Comparison of ENCODE assay signal across 8 cellular contexts in the genomic region with DNA sequence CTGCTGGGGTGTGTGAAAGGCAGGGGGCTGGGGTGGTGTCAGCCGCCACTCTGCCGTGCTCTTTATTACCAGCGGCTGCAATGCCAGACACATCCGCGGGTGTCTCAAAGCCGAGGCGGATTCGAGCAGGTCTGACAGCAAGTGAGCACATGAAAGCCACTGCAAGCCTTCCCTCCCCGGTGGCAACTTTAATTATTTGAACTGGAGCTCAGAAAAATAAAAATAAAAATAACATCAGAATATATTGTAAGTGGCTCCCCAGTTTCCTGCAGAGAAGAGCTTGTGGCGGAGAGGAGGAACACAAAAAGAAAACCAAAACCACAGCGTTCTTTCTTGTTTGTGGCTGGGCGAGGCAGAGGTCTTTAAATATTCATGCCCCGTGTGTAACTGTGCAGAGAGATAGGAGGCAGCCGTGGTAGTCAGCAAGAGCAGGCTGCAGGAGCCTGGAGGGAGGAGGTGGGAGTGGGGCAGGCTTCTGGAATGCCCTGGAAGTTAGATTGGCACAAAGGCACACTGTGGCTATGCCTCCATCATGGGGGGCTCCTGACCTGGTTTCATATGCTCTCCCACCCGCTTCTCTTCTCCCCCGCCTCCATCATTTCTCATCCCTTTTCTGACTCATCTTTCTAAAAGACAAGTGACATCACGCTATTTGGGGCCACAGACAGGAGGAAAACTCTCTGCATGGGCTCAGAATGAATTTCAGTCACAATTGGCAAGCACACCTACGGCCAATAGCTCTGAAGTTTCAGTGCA.
A peak's percentile ranks its signal among the peaks of the same experiment; 100 is the strongest.
DNase-seq lines count a peak whose midpoint lies in the region; ATAC-seq, FAIRE-seq and TF ChIP-seq lines count a peak whose summit lies in the region.

No MANE protein-coding gene starts in this region.

- no peak for TF ChIP-seq POLR2A in gastrocnemius medialis (IDR thresholded peaks at IDR 0.05)

- no peak overlapping the region for H3K27ac ChIP-seq in gastrocnemius medialis

- in situ Hi-C loops in gastrocnemius medialis (cut with MboI; ENCODE audit: low sequenced_read_pairs in 4 of 4) = no loop called here

- DNase-seq in GM18507 (ENCODE audit: extremely low spot score, insufficient read length, low read depth) = no peak
- peak; percentile 39 for DNase-seq in NCI-H69 (lab: John Stamatoyannopoulos, UW)
- peak; percentile 67 to 72 for DNase-seq in activated T-cell treated with anti-CD3 and anti-CD28 coated beads, Interleukin-2, amount 50 U/mL, for 48 hours
- DNase-seq in kidney epithelial cell (ENCODE audit: low read depth) = no peak
- DNase-seq in stimulated activated CD8-positive, alpha-beta memory T cell treated with anti-CD3 and anti-CD28 coated beads, Interleukin-12 subunit alpha, Interleukin-12 subunit beta, amount 100 ng/mL, for 24 hours (ENCODE audit: extremely low read depth) = peak; percentile 24
- DNase-seq in NCI-H1694 treated with DMSO at 0.1 percent for 48 hours (lab: John Stamatoyannopoulos, UW) = no peak
- DNase-seq in gastrocnemius medialis = no peak

- H3K4me1 ChIP-seq in gastrocnemius medialis = no peaks in the 10 kb centered on the region

- no peaks in the 10 kb centered on the region for H3K36me3 ChIP-seq in kidney epithelial cell (ENCODE audit: control insufficient read depth, insufficient read depth, low read length)
- no peaks in the 10 kb centered on the region for H3K36me3 ChIP-seq in gastrocnemius medialis

- FAIRE-seq in GM18507 (lab: Jason Lieb, UNC) = peak; percentile 90

- H3K4me3 ChIP-seq in kidney epithelial cell (ENCODE audit: low read depth, low read length) = no peak overlapping the region
- H3K4me3 ChIP-seq in gastrocnemius medialis = no peak overlapping the region

- H3K27me3 ChIP-seq in kidney epithelial cell (ENCODE audit: control insufficient read depth, insufficient read depth, low read length) = peaks cover 13% of the 10 kb centered on the region
- H3K27me3 ChIP-seq in gastrocnemius medialis = no peaks in the 10 kb centered on the region

- intact Hi-C loops in gastrocnemius medialis (cut with DNase I; ENCODE audit: low total_unique reads) = no loop called here

- TF ChIP-seq CTCF in kidney epithelial cell (IDR thresholded peaks at IDR 0.05; ENCODE audit: insufficient read depth, low read length, poor library complexity, severe bottlenecking) (peak; percentile 36), gastrocnemius medialis (IDR thresholded peaks at IDR 0.05 in 4 of 5, conservative IDR thresholded peaks at IDR 0.05 in 1 of 5) (no peak)

- no peaks in the 10 kb centered on the region for H3K9me3 ChIP-seq in gastrocnemius medialis

- ATAC-seq in HG02571 (IDR thresholded peaks at IDR 0.05; ENCODE audit: unreplicated experiment) (peak; percentile 80), gastrocnemius medialis (no peak)

Comparison
In these comparisons a context has a peak if more than half of its experiments do, and no peak if none do; other contexts are left out.
1. DNase-seq: peak in NCI-H69 (single experiment), activated T-cell treated with anti-CD3 and anti-CD28 coated beads, Interleukin-2, amount 50 U/mL, for 48 hours (2 of 2) and stimulated activated CD8-positive, alpha-beta memory T cell treated with anti-CD3 and anti-CD28 coated beads, Interleukin-12 subunit alpha, Interleukin-12 subunit beta, amount 100 ng/mL, for 24 hours (single experiment); none in GM18507 (single experiment), kidney epithelial cell (single experiment), NCI-H1694 treated with DMSO at 0.1 percent for 48 hours (single experiment) and gastrocnemius medialis (0 of 2).